ENCODE assay signal across 23 cellular contexts in the genomic region with DNA sequence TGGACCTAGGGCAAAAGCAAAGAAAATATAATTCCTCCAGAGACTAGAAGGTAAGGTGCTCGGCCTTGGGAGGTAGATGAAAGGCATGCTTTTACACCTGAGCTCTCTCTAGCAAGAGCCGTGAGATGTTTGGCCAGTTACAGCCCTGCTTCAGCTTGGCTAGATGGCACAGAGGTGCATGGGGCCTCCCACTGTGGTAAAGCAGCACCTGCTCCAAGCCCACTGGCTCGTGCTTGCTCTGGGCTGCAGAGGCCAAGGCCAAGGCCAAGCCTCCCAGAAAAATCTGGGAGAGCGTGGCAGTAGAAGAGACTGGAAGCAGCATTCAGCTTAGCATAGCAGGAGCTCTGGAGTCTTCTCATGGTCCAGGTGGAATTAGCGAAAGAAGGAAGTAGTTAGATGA. TPM values are rescaled to one million over a fixed set of nuclear protein-coding genes. Genes with fewer than 3 reads are reported as not detected.
"Had no signal": no experiment of that assay in that cellular context is flagged by ENCODE, and none has a peak within 500 bp of the region (broad histone marks: within the 10 kb centered on the region; RNA-seq: fewer than 3 reads in every experiment).

No MANE protein-coding gene starts in this region.

- H3K4me1 ChIP-seq: parathyroid adenoma had no signal

- ATAC-seq: activated CD8-positive, alpha-beta T cell treated with anti-CD3 and anti-CD28 coated beads, Interleukin-2, amount 10 ng/mL, durations not matched to agents 7 days and 5 days; activated naive CD8-positive, alpha-beta T cell treated with anti-CD3 and anti-CD28 coated beads, Interleukin-2, amount 50 U/mL, for 24 hours; esophagus mucosa had no signal

- H3K9me3 ChIP-seq: tibial artery had no signal

- H3K4me3 Mint-ChIP-seq: activated CD8-positive, alpha-beta T cell treated with anti-CD3 and anti-CD28 coated beads, Interleukin-2, amount 10 ng/mL, durations not matched to agents 7 days and 5 days; activated naive CD8-positive, alpha-beta T cell treated with anti-CD3 and anti-CD28 coated beads, Interleukin-2, amount 50 U/mL, for 24 hours; activated T-helper 1 cell treated with anti-CD3 and anti-CD28 coated beads, Interleukin-12 subunit alpha, Interleukin-12 subunit beta, Interleukin-2, Interleukin-4 antibody, amounts not matched to agents 30 ng/mL and 10 ng/mL and 1 ng/mL, durations not matched to agents 14 hours and 24 hours and 36 hours; memory B cell; nephron progenitor cell had no signal

- H3K4me1 Mint-ChIP-seq: activated naive CD8-positive, alpha-beta T cell treated with anti-CD3 and anti-CD28 coated beads, Interleukin-2, amount 50 U/mL, for 24 hours; brain; memory B cell; nephron progenitor cell had no signal

- H3K9me3 Mint-ChIP-seq: activated naive CD8-positive, alpha-beta T cell treated with anti-CD3 and anti-CD28 coated beads, Interleukin-2, amount 50 U/mL, for 24 hours; activated T-helper 1 cell treated with anti-CD3 and anti-CD28 coated beads, Interleukin-12 subunit alpha, Interleukin-12 subunit beta, Interleukin-2, Interleukin-4 antibody, amounts not matched to agents 30 ng/mL and 10 ng/mL and 1 ng/mL, durations not matched to agents 14 hours and 24 hours and 36 hours; memory B cell; nephron progenitor cell had no signal

- H3K36me3 Mint-ChIP-seq: brain, memory B cell had no signal

- H3K27ac ChIP-seq: parathyroid adenoma, tibial artery had no signal

- H3K27ac Mint-ChIP-seq: activated CD8-positive, alpha-beta T cell treated with anti-CD3 and anti-CD28 coated beads, Interleukin-2, amount 10 ng/mL, durations not matched to agents 7 days and 5 days; activated naive CD8-positive, alpha-beta T cell treated with anti-CD3 and anti-CD28 coated beads, Interleukin-2, amount 50 U/mL, for 24 hours; activated T-helper 1 cell treated with anti-CD3 and anti-CD28 coated beads, Interleukin-12 subunit alpha, Interleukin-12 subunit beta, Interleukin-2, Interleukin-4 antibody, amounts not matched to agents 30 ng/mL and 10 ng/mL and 1 ng/mL, durations not matched to agents 14 hours and 24 hours and 36 hours; memory B cell; nephron progenitor cell had no signal

- DNase-seq: activated CD4-positive, alpha-beta T cell treated with anti-CD3 and anti-CD28 coated beads for 1 hour; activated CD4-positive, alpha-beta T cell treated with anti-CD3 and anti-CD28 coated beads, Interleukin-2, amount 50 U/mL, for 1 hour; activated CD8-positive, alpha-beta T cell treated with anti-CD3 and anti-CD28 coated beads, Interleukin-2, amount 10 ng/mL, durations not matched to agents 7 days and 5 days; activated gamma-delta T cell; activated naive CD4-positive, alpha-beta T cell treated with anti-CD3 and anti-CD28 coated beads, Interleukin-2, amount 50 U/mL, for 16 hours; activated naive CD8-positive, alpha-beta T cell treated with anti-CD3 and anti-CD28 coated beads, Interleukin-2, amount 50 U/mL, for 24 hours; effector memory CD4-positive, alpha-beta T cell; glutamatergic neuron; nephron progenitor cell; stimulated activated CD4-positive, alpha-beta T cell treated with anti-CD3 and anti-CD28 coated beads, Interleukin-2, amount 100 ng/mL, for 48 hours; stimulated activated CD8-positive, alpha-beta memory T cell treated with anti-CD3 and anti-CD28 coated beads, Interleukin-4, amount 100 ng/mL, for 48 hours; stimulated activated naive CD4-positive, alpha-beta T cell; T-helper 1 cell had no signal

- H3K36me3 ChIP-seq: tibial artery had no signal

- H3K4me3 ChIP-seq: tibial artery had no signal

RNA-seq across cellular contexts. Expression of gene OPALIN, which starts 31.0 kb away (rescaled TPM):
- total RNA-seq: activated CD8-positive, alpha-beta T cell treated with anti-CD3 and anti-CD28 coated beads, Interleukin-2, amount 10 ng/mL, durations not matched to agents 7 days and 5 days; activated T-helper 1 cell treated with anti-CD3 and anti-CD28 coated beads, Interleukin-12 subunit alpha, Interleukin-12 subunit beta, Interleukin-2, Interleukin-4 antibody, amounts not matched to agents 30 ng/mL and 10 ng/mL and 1 ng/mL, durations not matched to agents 14 hours and 24 hours and 36 hours; dermis microvascular lymphatic vessel endothelial cell; esophagus mucosa; frontal cortex; lower leg skin; urinary bladder had no signal
